Comparison of ENCODE assay signal across 11 cellular contexts in the genomic region with DNA sequence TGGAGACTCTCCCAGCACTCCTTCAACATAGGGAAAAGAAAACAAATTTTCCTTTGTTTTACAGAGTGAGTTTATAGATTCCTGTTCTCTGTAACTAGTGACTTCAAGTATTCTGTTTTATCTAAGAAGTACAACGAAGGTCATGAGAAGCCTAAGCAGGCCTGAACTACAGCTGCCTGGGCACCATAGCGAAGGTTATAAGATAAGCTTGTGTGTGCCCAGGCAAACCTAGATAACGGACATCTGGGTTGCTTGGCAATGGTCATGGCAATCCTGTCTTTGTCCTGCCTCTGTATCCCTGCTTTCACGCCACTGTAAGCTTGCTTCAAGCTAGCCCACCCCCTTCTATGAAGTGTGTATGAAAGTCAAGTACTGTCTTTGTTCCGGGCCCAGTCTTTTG. TPM values are rescaled to one million over a fixed set of nuclear protein-coding genes. Genes with fewer than 3 reads are reported as not detected.
"Had no signal": no experiment of that assay in that cellular context is flagged by ENCODE, and none has a peak within 500 bp of the region (broad histone marks: within the 10 kb centered on the region; RNA-seq: fewer than 3 reads in every experiment).

No MANE protein-coding gene starts in this region.

RNA-seq across cellular contexts. Expression of a gene that starts 24.0 kb away (rescaled TPM):
- total RNA-seq: activated CD4-positive, alpha-beta memory T cell treated with anti-CD3 and anti-CD28 coated beads for 36 hours; activated naive CD8-positive, alpha-beta T cell treated with anti-CD3 and anti-CD28 coated beads for 36 hours; astrocyte; dorsolateral prefrontal cortex; fibroblast of villous mesenchyme; heart right ventricle; kidney; left lobe of liver; sciatic nerve; spleen had no signal
- polyA plus RNA-seq: SK-N-SH had no signal
